ENCODE assay signal across 12 cellular contexts in genomic region chr9:137407590-137408300, GRCh38. TPM values are rescaled to one million over a fixed set of nuclear protein-coding genes. Genes with fewer than 3 reads are reported as not detected.
A peak's percentile ranks its signal among the peaks of the same experiment; 100 is the strongest.
DNase-seq lines count a peak whose midpoint lies in the region; ATAC-seq and TF ChIP-seq lines count a peak whose summit lies in the region.
"Had no signal": no experiment of that assay in that cellular context is flagged by ENCODE, and none has a peak within 500 bp of the region (broad histone marks: within the 10 kb centered on the region; RNA-seq: fewer than 3 reads in every experiment).

No MANE protein-coding gene starts in this region.

- H3K9ac ChIP-seq in iPS-15b (ENCODE audit: low read depth, low read length): no peak overlapping the region

- no peak for ATAC-seq in central memory CD8-positive, alpha-beta T cell (replicated peaks; ENCODE audit: extremely low read depth, poor library complexity, severe bottlenecking)

- H3K4me1 ChIP-seq in HEK293 (ENCODE audit: control insufficient read depth, insufficient read depth, low read length) (peaks cover 4% of the 10 kb centered on the region; the same call in 1 of the 2 replicates), iPS-15b (ENCODE audit: control insufficient read depth, insufficient read depth, low read length) (no peaks in the 10 kb centered on the region), stomach (peaks cover 29 to 47% (median 44%) of the 10 kb centered on the region in 4 donors)

- POLR2A ChIA-PET in HEK293 (lab: Yijun Ruan, JAX): interaction anchor here (1.2 to 2.0 kb wide), 3 partner anchors 15 to 121 kb away, joined by 3 to 9 read pairs (median 5); partner anchors contain the start of genes EXD3, NOXA1 and NRARP

- DNase-seq in central memory CD8-positive, alpha-beta T cell (ENCODE audit: low spot score in 2 of 2): no peak
- DNase-seq in stomach: no peak
- DNase-seq in activated gamma-delta T cell treated with Interleukin-2 at 50 U/mL for 16 hours: no peak
- DNase-seq in stimulated activated CD4-positive, alpha-beta T cell treated with anti-CD3 and anti-CD28 coated beads, Interleukin-4, amount 100 ng/mL, for 1 hour: no peak
- DNase-seq in occipital lobe (lab: John Stamatoyannopoulos, UW): no peak
- no peak for DNase-seq in GM19240 (ENCODE audit: insufficient read length, low spot score)
- DNase-seq: DND-41 had no signal

- peaks cover 11% of the 10 kb centered on the region for H3K4me1 Mint-ChIP-seq in central memory CD8-positive, alpha-beta T cell

- no peak overlapping the region for H3K27ac Mint-ChIP-seq in central memory CD8-positive, alpha-beta T cell (ENCODE audit: low read depth)
- H3K27ac Mint-ChIP-seq: activated naive CD4-positive, alpha-beta T cell treated with anti-CD3 and anti-CD28 coated beads for 36 hours had no signal

- peak overlapping the region; percentile 31 for H3K4me3 Mint-ChIP-seq in central memory CD8-positive, alpha-beta T cell
- H3K4me3 Mint-ChIP-seq: activated naive CD4-positive, alpha-beta T cell treated with anti-CD3 and anti-CD28 coated beads for 36 hours had no signal

- no peaks in the 10 kb centered on the region for H3K36me3 ChIP-seq in HEK293 (ENCODE audit: control insufficient read depth in 2 of 2, insufficient read depth in 1 of 2, low read length in 2 of 2)
- peaks cover 2% of the 10 kb centered on the region for H3K36me3 ChIP-seq in iPS-15b (ENCODE audit: control insufficient read depth, insufficient read depth, low read length)
- no peaks in the 10 kb centered on the region for H3K36me3 ChIP-seq in stomach

- H3K4me3 ChIP-seq in HEK293 (ENCODE audit: low read depth, low read length) (no peak overlapping the region), iPS-15b (ENCODE audit: low read depth, low read length) (peak overlapping the region; percentile 26), stomach (peak overlapping the region; percentile 39 to 47 (median 40))
- H3K4me3 ChIP-seq: lung had no signal

- peaks cover 9% of the 10 kb centered on the region for H3K27me3 Mint-ChIP-seq in central memory CD8-positive, alpha-beta T cell

- no peaks in the 10 kb centered on the region for H3K27me3 ChIP-seq in iPS-15b (ENCODE audit: control insufficient read depth, insufficient read depth, low read length)
- peaks cover 0 to 19% (median 5%) of the 10 kb centered on the region in 3 donors for H3K27me3 ChIP-seq in stomach

- H3K9me3 ChIP-seq in HEK293 (ENCODE audit: control insufficient read depth, insufficient read depth, low read depth, low read length) (no peaks in the 10 kb centered on the region), iPS-15b (ENCODE audit: control insufficient read depth, insufficient read depth, low read length) (no peaks in the 10 kb centered on the region), stomach (no peaks in the 10 kb centered on the region)

- no peak for TF ChIP-seq POLR2A in stomach (IDR thresholded peaks at IDR 0.05)

- intact Hi-C loops in stomach (cut with DNase I; ENCODE audit: low total_unique reads): loop anchor here (10.0 kb wide), 1 partner anchor 103 kb away; the partner anchor contains the start of gene NRARP

- CTCF ChIA-PET in HEK293 (lab: Yijun Ruan, JAX): interaction anchor here (0.7 to 1.1 kb wide), 5 partner anchors 17 to 121 kb away, joined by 3 to 4 read pairs (median 3); no protein-coding TSS in a partner anchor

- TF ChIP-seq CTCF in HEK293 (tag by site-specific recombination; IDR thresholded peaks at IDR 0.05) (no peak), stomach (IDR thresholded peaks at IDR 0.05) (no peak)

- WGBS in stomach, 5 donors: 45 to 63% (median 58%) methylated on average over 22 to 31 of the region's 31 CpGs

- no peaks in the 10 kb centered on the region for H3K9me3 Mint-ChIP-seq in central memory CD8-positive, alpha-beta T cell
- H3K9me3 Mint-ChIP-seq: activated naive CD4-positive, alpha-beta T cell treated with anti-CD3 and anti-CD28 coated beads for 36 hours had no signal

- H3K27ac ChIP-seq in HEK293 (ENCODE audit: extremely low read depth, low read depth, low read length) (no peak overlapping the region), stomach (peak overlapping the region in 4 of 5 donors; percentile 9 to 67 (median 37))
- H3K27ac ChIP-seq: epithelial cell of prostate had no signal

- no peak for TF ChIP-seq EP300 in stomach (IDR thresholded peaks at IDR 0.05)

- peaks cover 3% of the 10 kb centered on the region for H3K36me3 Mint-ChIP-seq in central memory CD8-positive, alpha-beta T cell (ENCODE audit: insufficient read depth)

TF ChIP-seq in HEK293, 187 proteins besides CTCF, POLR2A, EP300 and RAD21:
- TF ChIP-seq ZFHX2 (tag by site-specific recombination; conservative IDR thresholded peaks at IDR 0.05) (0 out of 2 replicates have a peak, but pooled peaks have one; percentile 29), ZFP69B (tag by site-specific recombination; IDR thresholded peaks at IDR 0.05) (no peak)

RNA-seq across cellular contexts. Expression of gene EXD3, which starts 15.2 kb away (rescaled TPM):
- total RNA-seq in stomach (100 to 1,000 TPM in 1 of 5 donors, 10 to 100 TPM in 4; 12.9 to 105 (median 28.1) TPM), occipital lobe (14.2 TPM)
- polyA plus RNA-seq in stomach: 10 to 100 TPM; 17.4 to 27.3 (median 20.7) TPM

RNA-seq across cellular contexts. Expression of gene NOXA1, which starts 15.4 kb away (rescaled TPM):
- total RNA-seq in stomach: 10 to 100 TPM in 2 of 5 donors, 1 to 10 TPM in 3; 3.5 to 43.2 (median 8.3) TPM
- 10 to 100 TPM; 14.4 to 20.5 (median 15.1) TPM for polyA plus RNA-seq in stomach
- total RNA-seq in occipital lobe: 2.0 TPM

RNA-seq across cellular contexts. Expression of gene ENTPD8, which starts 33.4 kb away (rescaled TPM):
- 10 to 100 TPM in 2 of 5 donors, 1 to 10 TPM in 1, under 1 TPM in 2; 0.89 to 37.9 (median 5.9) TPM for total RNA-seq in stomach
- 10 to 100 TPM in 1 of 3 donors, 1 to 10 TPM in 2; 2.8 to 16.2 (median 7.6) TPM for polyA plus RNA-seq in stomach
- 0.16 TPM for total RNA-seq in occipital lobe
- total RNA-seq: activated naive CD4-positive, alpha-beta T cell treated with anti-CD3 and anti-CD28 coated beads for 36 hours had no signal

RNA-seq across cellular contexts. Expression of gene NSMF, which starts 51.4 kb away (rescaled TPM):
- total RNA-seq in stomach: 10 to 100 TPM; 11.7 to 84.9 (median 56.6) TPM
- 10 to 100 TPM; 20.3 to 45.4 (median 28.9) TPM for polyA plus RNA-seq in stomach
- total RNA-seq in occipital lobe: 35.7 TPM
